Comparison of ENCODE assay signal across 22 cellular contexts in genomic region chr16:69916445-69916844, GRCh38. TPM values are rescaled to one million over a fixed set of nuclear protein-coding genes. Genes with fewer than 3 reads are reported as not detected.
A peak's percentile ranks its signal among the peaks of the same experiment; 100 is the strongest.
DNase-seq lines count a peak whose midpoint lies in the region; ATAC-seq, FAIRE-seq and TF ChIP-seq lines count a peak whose summit lies in the region.
"Had no signal": no experiment of that assay in that cellular context is flagged by ENCODE, and none has a peak within 500 bp of the region (broad histone marks: within the 10 kb centered on the region; RNA-seq: fewer than 3 reads in every experiment).

No MANE protein-coding gene starts in this region.

- H2BK5ac ChIP-seq in H1 (ENCODE audit: low read depth, low read length) (no peak overlapping the region), trophoblast cell (ENCODE audit: low read depth, low read length, poor library complexity) (no peak overlapping the region)

- H3K4me3 Mint-ChIP-seq in CD8-positive, alpha-beta T cell: no peak overlapping the region
- H3K4me3 Mint-ChIP-seq: activated CD4-positive, alpha-beta memory T cell treated with anti-CD3 and anti-CD28 coated beads, Interleukin-2, amount 10 ng/mL, durations not matched to agents 7 days and 5 days had no signal

- peaks cover 60% of the 10 kb centered on the region for H3K36me3 Mint-ChIP-seq in CD8-positive, alpha-beta T cell

- H2BK20ac ChIP-seq in H1 (ENCODE audit: low read length): no peak overlapping the region

- no peak overlapping the region for H3K27ac ChIP-seq in CD8-positive, alpha-beta T cell (ENCODE audit: low read depth, low read length)
- H3K27ac ChIP-seq in H1 (ENCODE audit: low read depth, low read length) (no peak overlapping the region), trophoblast cell (ENCODE audit: low read depth, low read length) (no peak overlapping the region), PC-9 (no peak overlapping the region), esophagus muscularis mucosa (replicated peaks in 1 of 4) (peak overlapping the region in 2 of 4 donors; percentile 6 to 43)
- H3K27ac ChIP-seq: epithelial cell of prostate, lower lobe of right lung had no signal

- no peak overlapping the region for H3K14ac ChIP-seq in H1 (ENCODE audit: insufficient read length)
- H3K14ac ChIP-seq in trophoblast cell (ENCODE audit: low read length): no peak overlapping the region

- no peaks in the 10 kb centered on the region for H3K79me2 ChIP-seq in H1 (ENCODE audit: control insufficient read depth in 1 of 2, insufficient read depth in 2 of 2, low read length in 2 of 2)
- H3K79me2 ChIP-seq in trophoblast cell (ENCODE audit: control insufficient read depth, insufficient read depth, low read length, poor library complexity): no peaks in the 10 kb centered on the region
- no peaks in the 10 kb centered on the region for H3K79me2 ChIP-seq in PC-9 (ENCODE audit: low read depth)

- TF ChIP-seq RAD21 in H1 (IDR thresholded peaks at IDR 0.05 in 1 of 2, conservative IDR thresholded peaks at IDR 0.05 in 1 of 2; ENCODE audit: low read depth in 2 of 2, low read length in 2 of 2): no peak

- H3F3A ChIP-seq in PC-9 (ENCODE audit: insufficient read depth, low read depth): peaks cover 18% of the 10 kb centered on the region

- H3K9me3 Mint-ChIP-seq in CD8-positive, alpha-beta T cell: no peaks in the 10 kb centered on the region
- H3K9me3 Mint-ChIP-seq: activated CD4-positive, alpha-beta memory T cell treated with anti-CD3 and anti-CD28 coated beads, Interleukin-2, amount 10 ng/mL, durations not matched to agents 7 days and 5 days had no signal

- H2BK15ac ChIP-seq in H1 (ENCODE audit: low read length): no peak overlapping the region

- TF ChIP-seq POLR2A in H1 (IDR thresholded peaks at IDR 0.05; ENCODE audit: control extremely low read depth in 1 of 2, low read depth in 2 of 2, low read length in 2 of 2): no peak
- TF ChIP-seq POLR2A in esophagus muscularis mucosa (IDR thresholded peaks at IDR 0.05; ENCODE audit: low read depth): no peak

- intact Hi-C loops in CD8-positive, alpha-beta T cell (cut with DNase I, micrococcal nuclease): no loop called here
- intact Hi-C loops in PC-9 (cut with micrococcal nuclease; ENCODE audit: unreplicated experiment) (no loop called here), esophagus muscularis mucosa (cut with DNase I) (no loop called here)

- no peak overlapping the region for H3K18ac ChIP-seq in H1 (ENCODE audit: extremely low read depth, low read length)
- H3K18ac ChIP-seq in trophoblast cell (ENCODE audit: low read length): no peak overlapping the region

- H3K4me2 ChIP-seq in H1 (ENCODE audit: insufficient read depth in 1 of 2, low read depth in 2 of 2, low read length in 2 of 2) (no peak overlapping the region), trophoblast cell (ENCODE audit: low read length) (peak overlapping the region; percentile 16), PC-9 (no peak overlapping the region)

- H2AK5ac ChIP-seq in H1 (ENCODE audit: low read depth, low read length): no peak overlapping the region; the same call in 1 of the 2 replicates
- no peak overlapping the region for H2AK5ac ChIP-seq in trophoblast cell (ENCODE audit: low read length)

- DNase-seq in CD8-positive, alpha-beta T cell: no peak
- DNase-seq in M059J (ENCODE audit: low read depth): peak; percentile 30
- DNase-seq in H1 (ENCODE audit: low read depth in 1 of 2, low spot score in 2 of 2): no peak
- DNase-seq in trophoblast cell: peak; percentile 71 to 90
- DNase-seq in PC-9: no peak
- no peak for DNase-seq in anterior cingulate cortex (lab: John Stamatoyannopoulos, UW)
- no peak for DNase-seq in esophagus muscularis mucosa (ENCODE audit: extremely low spot score)
- DNase-seq in NCI-H526 (lab: John Stamatoyannopoulos, UW): no peak
- DNase-seq: activated CD4-positive, alpha-beta memory T cell treated with anti-CD3 and anti-CD28 coated beads, Interleukin-2, amount 10 ng/mL, durations not matched to agents 7 days and 5 days; dorsolateral prefrontal cortex; EL; foreskin fibroblast; hippocampal formation; lower lobe of right lung; NCI-H1417 treated with DMSO at 0.1 percent for 48 hours; NCI-H69; pancreas; stimulated activated CD4-positive, alpha-beta T cell treated with anti-CD3 and anti-CD28 coated beads, Interleukin-15, amount 100 ng/mL, for 24 hours had no signal

- no peaks in the 10 kb centered on the region for H3K36me3 ChIP-seq in CD8-positive, alpha-beta T cell (ENCODE audit: insufficient read depth, low read length)
- H3K36me3 ChIP-seq in H1 (ENCODE audit: control insufficient read depth in 2 of 4, insufficient read depth in 4 of 4, low read length in 3 of 4) (no peaks in the 10 kb centered on the region; a peak in 1 of 8 replicates), trophoblast cell (ENCODE audit: control insufficient read depth in 1 of 2, insufficient read depth in 2 of 2, low read length in 2 of 2) (no peaks in the 10 kb centered on the region), PC-9 (ENCODE audit: low read depth) (no peaks in the 10 kb centered on the region), esophagus muscularis mucosa (peaks cover 0 to 15% (median 6%) of the 10 kb centered on the region in 4 donors)
- H3K36me3 ChIP-seq: pancreas had no signal

- no peaks in the 10 kb centered on the region for H3K23me2 ChIP-seq in H1 (ENCODE audit: low read depth, low read length)

- H3K27ac Mint-ChIP-seq in CD8-positive, alpha-beta T cell: peak overlapping the region; percentile 20
- H3K27ac Mint-ChIP-seq: activated CD4-positive, alpha-beta memory T cell treated with anti-CD3 and anti-CD28 coated beads, Interleukin-2, amount 10 ng/mL, durations not matched to agents 7 days and 5 days had no signal

- H2BK120ac ChIP-seq in H1 (replicated peaks; ENCODE audit: low read depth, low read length) (no peak overlapping the region), trophoblast cell (ENCODE audit: insufficient read depth, low read length, poor library complexity) (no peak overlapping the region)

- TF ChIP-seq CTCF in CD8-positive, alpha-beta T cell (IDR thresholded peaks at IDR 0.05): no peak
- TF ChIP-seq CTCF in H1 (IDR thresholded peaks at IDR 0.05; ENCODE audit: control extremely low read depth in 1 of 3, insufficient read depth in 1 of 3, low read depth in 1 of 3, low read length in 3 of 3) (no peak), PC-9 (conservative IDR thresholded peaks at IDR 0.05) (no peak), esophagus muscularis mucosa (IDR thresholded peaks at IDR 0.05) (no peak)

- 94% methylated on average over 2 of the region's 2 CpGs; no CpG with 5 or more reads in 1 of the 2 experiments for WGBS in H1 (ENCODE audit: extremely low coverage in 1 of 2, insufficient coverage in 1 of 2, insufficient read length in 1 of 2, insufficient replicate concordance in 2 of 2, low coverage in 1 of 2, low lambda C conversion rate in 2 of 2, missing lambda C conversion rate in 1 of 2), 2 experiments
- no CpG with 5 or more reads among the region's 2 CpGs for WGBS in trophoblast cell (ENCODE audit: extremely low coverage, insufficient coverage, insufficient read length)
- 86% methylated on average over 2 of the region's 2 CpGs for WGBS in esophagus muscularis mucosa

- no peak for ATAC-seq in CD8-positive, alpha-beta T cell
- ATAC-seq: lower lobe of right lung, sciatic nerve had no signal

- CTCF ChIA-PET in CD8-positive, alpha-beta T cell (lab: Charles Lee): interaction anchor here (6.0 kb wide), 1 partner anchor 14 kb away, joined by 30 read pairs; no protein-coding TSS in a partner anchor
- CTCF ChIA-PET in H1 (lab: Charles Lee; ENCODE audit: partially characterized antibody) (interaction anchor here (1.2 to 11.4 kb wide), 5 partner anchors 11 to 120 kb away, joined by 3 to 74 read pairs (median 5); no protein-coding TSS in a partner anchor), PC-9 (lab: Charles Lee) (no interaction called here)

- POLR2A ChIA-PET in CD8-positive, alpha-beta T cell (lab: Charles Lee): no interaction called here
- POLR2A ChIA-PET in H1 (lab: Charles Lee; ENCODE audit: partially characterized antibody): no interaction called here
- POLR2A ChIA-PET in PC-9 (lab: Charles Lee; ENCODE audit: unreplicated experiment): no interaction called here

- no TSS peak for BruUV-seq in PC-9 (replicated peaks; lab: Mats Ljungman, UMichigan)

- H2BK12ac ChIP-seq in H1 (ENCODE audit: low read depth, low read length) (0 out of 2 replicates have a peak overlapping the region, but pooled peaks have one; percentile 9), trophoblast cell (ENCODE audit: low read length) (no peak overlapping the region)

- H3K4me1 ChIP-seq in CD8-positive, alpha-beta T cell (ENCODE audit: insufficient read depth, low read length): no peaks in the 10 kb centered on the region
- H3K4me1 ChIP-seq in H1 (replicated peaks in 1 of 4; ENCODE audit: control insufficient read depth in 3 of 4, insufficient read depth in 4 of 4, low read length in 3 of 4) (peaks cover 3 to 10% (median 5%) of the 10 kb centered on the region in 4 experiments; a peak in 4 of 7 replicates), trophoblast cell (ENCODE audit: control insufficient read depth in 1 of 2, insufficient read depth in 2 of 2, low read length in 2 of 2) (peaks cover 14 to 21% of the 10 kb centered on the region in 2 experiments), PC-9 (replicated peaks; ENCODE audit: insufficient read depth) (peaks cover 22% of the 10 kb centered on the region), esophagus muscularis mucosa (peaks cover 0 to 12% (median 7%) of the 10 kb centered on the region in 4 donors)
- H3K4me1 ChIP-seq: pancreas had no signal

- H3K4ac ChIP-seq in H1 (replicated peaks; ENCODE audit: insufficient read length, low read depth, low read length): no peak overlapping the region
- no peak overlapping the region for H3K4ac ChIP-seq in trophoblast cell (ENCODE audit: low read depth, low read length)

- H4K91ac ChIP-seq in H1 (replicated peaks; ENCODE audit: insufficient read length, low read length) (no peak overlapping the region), trophoblast cell (ENCODE audit: low read depth, low read length) (no peak overlapping the region)

- H3K56ac ChIP-seq in H1 (replicated peaks; ENCODE audit: insufficient read length, low read depth, low read length): no peak overlapping the region

- no peak overlapping the region for H4K5ac ChIP-seq in H1 (ENCODE audit: insufficient read length, low read depth, low read length)

- H3K9me3 ChIP-seq in CD8-positive, alpha-beta T cell (ENCODE audit: low read length): no peaks in the 10 kb centered on the region
- H3K9me3 ChIP-seq in H1 (ENCODE audit: insufficient read depth in 2 of 2, low read depth in 1 of 2, low read length in 1 of 2) (no peaks in the 10 kb centered on the region), trophoblast cell (ENCODE audit: insufficient read depth, low read depth, low read length) (no peaks in the 10 kb centered on the region), PC-9 (ENCODE audit: insufficient read depth, low read depth) (no peaks in the 10 kb centered on the region), esophagus muscularis mucosa (no peaks in the 10 kb centered on the region)
- H3K9me3 ChIP-seq: lower lobe of right lung, pancreas had no signal

- no peak for TF ChIP-seq EP300 in H1 (IDR thresholded peaks at IDR 0.05; ENCODE audit: borderline replicate concordance in 1 of 2, low read depth in 2 of 2, low read length in 2 of 2)
- no peak for TF ChIP-seq EP300 in esophagus muscularis mucosa (IDR thresholded peaks at IDR 0.05)

- no peak for FAIRE-seq in H1 (lab: Jason Lieb, UNC)
- FAIRE-seq: D721Med, pancreas had no signal

- no peaks in the 10 kb centered on the region for H4K20me1 ChIP-seq in H1 (replicated peaks in 1 of 2; ENCODE audit: control insufficient read depth in 1 of 2, insufficient read depth in 2 of 2, low read length in 2 of 2)
- no peaks in the 10 kb centered on the region for H4K20me1 ChIP-seq in PC-9 (ENCODE audit: insufficient read depth)

- no peak overlapping the region for H3K23ac ChIP-seq in H1 (ENCODE audit: insufficient read length)
- H3K23ac ChIP-seq in trophoblast cell (ENCODE audit: low read length): no peak overlapping the region

- no peaks in the 10 kb centered on the region for H3K27me3 Mint-ChIP-seq in CD8-positive, alpha-beta T cell (ENCODE audit: low read depth)
- H3K27me3 Mint-ChIP-seq: activated CD4-positive, alpha-beta memory T cell treated with anti-CD3 and anti-CD28 coated beads, Interleukin-2, amount 10 ng/mL, durations not matched to agents 7 days and 5 days had no signal

- no peak overlapping the region for H3K9ac ChIP-seq in H1 (replicated peaks in 1 of 4; ENCODE audit: extremely low read depth in 1 of 4, low read depth in 3 of 4, low read length in 3 of 4)
- H3K9ac ChIP-seq in trophoblast cell (ENCODE audit: low read length): no peak overlapping the region

- H4K8ac ChIP-seq in H1 (ENCODE audit: extremely low read depth, insufficient read depth, low read length) (no peak overlapping the region), trophoblast cell (ENCODE audit: low read depth, low read length) (no peak overlapping the region)

- H2AFZ ChIP-seq in H1 (ENCODE audit: low read length) (no peak overlapping the region), trophoblast cell (ENCODE audit: insufficient read depth, low read length, poor library complexity) (no peak overlapping the region), PC-9 (no peak overlapping the region)

- H3K79me1 ChIP-seq in H1 (ENCODE audit: low read depth, low read length) (no peaks in the 10 kb centered on the region), trophoblast cell (ENCODE audit: low read length) (no peaks in the 10 kb centered on the region)

- H3K27me3 ChIP-seq in CD8-positive, alpha-beta T cell (ENCODE audit: insufficient read depth, low read length): no peaks in the 10 kb centered on the region
- H3K27me3 ChIP-seq in H1 (replicated peaks in 1 of 4; ENCODE audit: control insufficient read depth in 3 of 4, extremely low read depth in 1 of 4, insufficient read depth in 3 of 4, low read length in 3 of 4) (no peaks in the 10 kb centered on the region), trophoblast cell (ENCODE audit: insufficient read depth, low read length) (no peaks in the 10 kb centered on the region), PC-9 (ENCODE audit: insufficient read depth, low read depth) (no peaks in the 10 kb centered on the region), esophagus muscularis mucosa (no peaks in the 10 kb centered on the region)
- H3K27me3 ChIP-seq: dorsolateral prefrontal cortex, pancreas had no signal

- H3K9me2 ChIP-seq in PC-9 (ENCODE audit: insufficient read depth): no peaks in the 10 kb centered on the region

- no peak overlapping the region for H3K4me3 ChIP-seq in CD8-positive, alpha-beta T cell (ENCODE audit: low read depth, low read length)
- H3K4me3 ChIP-seq in H1 (ENCODE audit: extremely low read depth in 1 of 4, insufficient read depth in 2 of 4, low read depth in 3 of 4, low read length in 4 of 4): no peak overlapping the region
- no peak overlapping the region for H3K4me3 ChIP-seq in trophoblast cell (ENCODE audit: low read depth, low read length)
- H3K4me3 ChIP-seq in PC-9: no peak overlapping the region
- H3K4me3 ChIP-seq in esophagus muscularis mucosa: no peak overlapping the region
- H3K4me3 ChIP-seq: dorsolateral prefrontal cortex, lower lobe of right lung, pancreas had no signal

- no peaks in the 10 kb centered on the region for H3K4me1 Mint-ChIP-seq in CD8-positive, alpha-beta T cell (ENCODE audit: low read depth)
- H3K4me1 Mint-ChIP-seq: activated CD4-positive, alpha-beta memory T cell treated with anti-CD3 and anti-CD28 coated beads, Interleukin-2, amount 10 ng/mL, durations not matched to agents 7 days and 5 days had no signal

- no peak overlapping the region for H4K12ac ChIP-seq in trophoblast cell (ENCODE audit: low read depth, low read length)

RNA-seq across cellular contexts. Expression of gene CLEC18A, which starts 34.7 kb away (rescaled TPM):
- under 1 TPM; 0.49 to 0.53 TPM for total RNA-seq in CD8-positive, alpha-beta T cell
- total RNA-seq in M059J (2014; rRNA removed; shearing (Covaris generic)): 0.05 TPM in 1 of 2 replicates, not detected in the other
- 0.92 and 1.4 TPM in 2 replicates for total RNA-seq in H1 (2021; fragmentation: NEBNext Ultra II Directional; extraction: Animal tissue kit (Norgen Biotek cat#: 25700))
- polyA plus RNA-seq in H1 (2011; rRNA removed): 1.3 and 1.9 TPM in 2 replicates
- 1.5 TPM for polyA plus RNA-seq in H1 (2011; cell fraction: cytosol; rRNA removed)
- polyA plus RNA-seq in H1 (2011; cell fraction: nucleus; rRNA removed): 7.4 TPM
- polyA plus RNA-seq in H1 (2012, experiment 1 of 2): 0.80 to 1.1 TPM (median 0.95 TPM) in 4 replicates
- polyA plus RNA-seq in H1 (2012, experiment 2 of 2): 0.87 TPM
- polyA plus RNA-seq in H1 (2013, experiment 1 of 2): 0.57 TPM
- polyA plus RNA-seq in H1 (2013, experiment 2 of 2): 0.48 TPM
- 0.59 and 3.2 TPM in 2 replicates for polyA minus RNA-seq in H1 (2011; rRNA and poly(A)+ RNA removed)
- polyA minus RNA-seq in H1 (2011; cell fraction: cytosol; rRNA and poly(A)+ RNA removed): 2.3 TPM
- polyA minus RNA-seq in H1 (2011; cell fraction: nucleus; rRNA and poly(A)+ RNA removed): 2.3 TPM
- 0.44 and 0.57 TPM in 2 replicates for polyA plus RNA-seq in trophoblast cell (2013)
- 1.2 and 1.3 TPM in 2 replicates for total RNA-seq in PC-9 (2021)
- under 1 TPM in 3 of 4 donors, not detected in 1; 0.19 to 0.50 (median 0.46) TPM for total RNA-seq in esophagus muscularis mucosa
- polyA plus RNA-seq: AG04450 had no signal

Comparison
In these comparisons a context has a peak if more than half of its experiments do, and no peak if none do; other contexts are left out.
1. DNase-seq: peak in M059J (single experiment) and trophoblast cell (2 of 2); none in CD8-positive, alpha-beta T cell (0 of 7), H1 (0 of 2), PC-9 (0 of 2), anterior cingulate cortex (0 of 58), esophagus muscularis mucosa (single experiment) and NCI-H526 (0 of 2).